9 cellular contexts compared by ENCODE assay signal in genomic region chr13:78241278-78241919, GRCh38.
DNase-seq lines count a peak whose midpoint lies in the region; ATAC-seq and TF ChIP-seq lines count a peak whose summit lies in the region.
"Had no signal": no experiment of that assay in that cellular context is flagged by ENCODE, and none has a peak within 500 bp of the region (broad histone marks: within the 10 kb centered on the region; RNA-seq: fewer than 3 reads in every experiment).

No MANE protein-coding gene starts in this region.

- DNase-seq in NCI-H1105 (lab: John Stamatoyannopoulos, UW) (peak; percentile 10), NCI-H1105 treated with DMSO at 0.1 percent for 48 hours (lab: John Stamatoyannopoulos, UW) (no peak), NCI-H1694 treated with DMSO at 0.1 percent for 48 hours (lab: John Stamatoyannopoulos, UW) (peak; percentile 71), hepatocyte (ENCODE audit: low spot score) (peak; percentile 61), type B pancreatic cell (ENCODE audit: extremely low spot score, unreplicated experiment) (no peak)
- peak; percentile 17 for DNase-seq in activated CD4-positive, alpha-beta memory T cell treated with anti-CD3 and anti-CD28 coated beads, Interleukin-2, amount 10 ng/mL, durations not matched to agents 7 days and 5 days

- no peaks in the 10 kb centered on the region for H3K4me1 ChIP-seq in hepatocyte (ENCODE audit: insufficient read depth)

- no peaks in the 10 kb centered on the region for H3K27me3 Mint-ChIP-seq in activated CD4-positive, alpha-beta memory T cell treated with anti-CD3 and anti-CD28 coated beads, Interleukin-2, amount 10 ng/mL, durations not matched to agents 7 days and 5 days
- H3K27me3 Mint-ChIP-seq in type B pancreatic cell, result peaks cover 5% of the 10 kb centered on the region

- H2AFZ ChIP-seq in hepatocyte, result peak overlapping the region; percentile 14

- no peaks in the 10 kb centered on the region for H3K9me2 ChIP-seq in hepatocyte (replicated peaks; ENCODE audit: insufficient read depth)

- no peak overlapping the region for H3K4me3 ChIP-seq in hepatocyte
- H3K4me3 ChIP-seq: BLaER1 treated with 17β-estradiol and CSF1 and Interleukin-3, amounts not matched to agents 10 nM and 100 nM had no signal

- no peak overlapping the region for H3K4me2 ChIP-seq in hepatocyte
- H3K4me2 ChIP-seq: BLaER1 treated with 17β-estradiol and CSF1 and Interleukin-3, amounts not matched to agents 10 nM and 100 nM had no signal

- no peaks in the 10 kb centered on the region for H3K36me3 Mint-ChIP-seq in activated CD4-positive, alpha-beta memory T cell treated with anti-CD3 and anti-CD28 coated beads, Interleukin-2, amount 10 ng/mL, durations not matched to agents 7 days and 5 days (ENCODE audit: low read depth)
- H3K36me3 Mint-ChIP-seq in type B pancreatic cell, result no peaks in the 10 kb centered on the region

- H3K27ac Mint-ChIP-seq in activated CD4-positive, alpha-beta memory T cell treated with anti-CD3 and anti-CD28 coated beads, Interleukin-2, amount 10 ng/mL, durations not matched to agents 7 days and 5 days, result no peak overlapping the region
- no peak overlapping the region for H3K27ac Mint-ChIP-seq in type B pancreatic cell

- H3K4me1 Mint-ChIP-seq in activated CD4-positive, alpha-beta memory T cell treated with anti-CD3 and anti-CD28 coated beads, Interleukin-2, amount 10 ng/mL, durations not matched to agents 7 days and 5 days, result no peaks in the 10 kb centered on the region
- H3K4me1 Mint-ChIP-seq in type B pancreatic cell (ENCODE audit: unreplicated experiment), result no peaks in the 10 kb centered on the region

- no peaks in the 10 kb centered on the region for H3K79me2 ChIP-seq in hepatocyte

- no peak overlapping the region for H3K27ac ChIP-seq in hepatocyte
- H3K27ac ChIP-seq: BLaER1 treated with 17β-estradiol and CSF1 and Interleukin-3, amounts not matched to agents 10 nM and 100 nM had no signal

- 16% methylated on average over 4 of the region's 4 CpGs for WGBS in hepatocyte (ENCODE audit: low lambda C conversion rate, missing lambda C conversion rate)

- CTCF ChIA-PET in activated CD4-positive, alpha-beta memory T cell treated with anti-CD3 and anti-CD28 coated beads, Interleukin-2, amount 10 ng/mL, durations not matched to agents 7 days and 5 days (lab: Charles Lee), result interaction anchor here (1.2 to 1.7 kb wide), 4 partner anchors 11 to 737 kb away, joined by 3 to 15 read pairs (median 4); no protein-coding TSS in a partner anchor

- H4K20me1 ChIP-seq in hepatocyte (ENCODE audit: insufficient read depth, poor library complexity, severe bottlenecking), result no peaks in the 10 kb centered on the region
- H4K20me1 ChIP-seq: BLaER1 treated with 17β-estradiol and CSF1 and Interleukin-3, amounts not matched to agents 10 nM and 100 nM had no signal

- H3K36me3 ChIP-seq in hepatocyte (replicated peaks; ENCODE audit: insufficient read depth, low read depth), result no peaks in the 10 kb centered on the region
- H3K36me3 ChIP-seq: BLaER1 treated with 17β-estradiol and CSF1 and Interleukin-3, amounts not matched to agents 10 nM and 100 nM had no signal

- POLR2A ChIA-PET in activated CD4-positive, alpha-beta memory T cell treated with anti-CD3 and anti-CD28 coated beads, Interleukin-2, amount 10 ng/mL, durations not matched to agents 7 days and 5 days (lab: Charles Lee), result no interaction called here

- TF ChIP-seq CTCF in hepatocyte (IDR thresholded peaks at IDR 0.05; ENCODE audit: poor library complexity) (peak; percentile 67), type B pancreatic cell (conservative IDR thresholded peaks at IDR 0.05) (peak; percentile 81)

- H3K4me3 Mint-ChIP-seq in activated CD4-positive, alpha-beta memory T cell treated with anti-CD3 and anti-CD28 coated beads, Interleukin-2, amount 10 ng/mL, durations not matched to agents 7 days and 5 days, result no peak overlapping the region
- H3K4me3 Mint-ChIP-seq in type B pancreatic cell, result no peak overlapping the region

- no peaks in the 10 kb centered on the region for H3K27me3 ChIP-seq in hepatocyte
- H3K27me3 ChIP-seq: BLaER1 treated with 17β-estradiol and CSF1 and Interleukin-3, amounts not matched to agents 10 nM and 100 nM had no signal

- H3K9me3 ChIP-seq in hepatocyte (ENCODE audit: low read depth), result no peaks in the 10 kb centered on the region
- H3K9me3 ChIP-seq: BLaER1 treated with 17β-estradiol and CSF1 and Interleukin-3, amounts not matched to agents 10 nM and 100 nM had no signal

- ATAC-seq in GM21786 (IDR thresholded peaks at IDR 0.05; ENCODE audit: unreplicated experiment) (peak; percentile 74), GM18511 (IDR thresholded peaks at IDR 0.05; ENCODE audit: unreplicated experiment) (no peak)

- no peaks in the 10 kb centered on the region for H3K9me3 Mint-ChIP-seq in activated CD4-positive, alpha-beta memory T cell treated with anti-CD3 and anti-CD28 coated beads, Interleukin-2, amount 10 ng/mL, durations not matched to agents 7 days and 5 days
- no peaks in the 10 kb centered on the region for H3K9me3 Mint-ChIP-seq in type B pancreatic cell

Comparison
In these comparisons a context has a peak if more than half of its experiments do, and no peak if none do; other contexts are left out.
1. DNase-seq: peak in NCI-H1105 (single experiment), NCI-H1694 treated with DMSO at 0.1 percent for 48 hours (single experiment), activated CD4-positive, alpha-beta memory T cell treated with anti-CD3 and anti-CD28 coated beads, Interleukin-2, amount 10 ng/mL, durations not matched to agents 7 days and 5 days (single experiment) and hepatocyte (single experiment); none in NCI-H1105 treated with DMSO at 0.1 percent for 48 hours (single experiment) and type B pancreatic cell (single experiment).